In genomic region chr12:1838223-1838993, GRCh38 we compare ENCODE assay signal across 15 cellular contexts. TPM values are rescaled to one million over a fixed set of nuclear protein-coding genes. Genes with fewer than 3 reads are reported as not detected.
DNase-seq lines count a peak whose midpoint lies in the region; ATAC-seq and TF ChIP-seq lines count a peak whose summit lies in the region.
"Had no signal": no experiment of that assay in that cellular context is flagged by ENCODE, and none has a peak within 500 bp of the region (broad histone marks: within the 10 kb centered on the region; RNA-seq: fewer than 3 reads in every experiment).

No MANE protein-coding gene starts in this region.

- H3K79me2 ChIP-seq in Loucy (ENCODE audit: insufficient read depth, low read length): no peaks in the 10 kb centered on the region

- TF ChIP-seq CTCF in Loucy (conservative IDR thresholded peaks at IDR 0.05; ENCODE audit: low read length) (no peak), testis (IDR thresholded peaks at IDR 0.05) (no peak)

- H3K4me3 ChIP-seq in Loucy (ENCODE audit: low read length, poor library complexity, severe bottlenecking) (no peak overlapping the region), testis (no peak overlapping the region)
- H3K4me3 ChIP-seq: Peyer's patch, transverse colon had no signal

- H3K27ac ChIP-seq in cingulate gyrus (ENCODE audit: low read depth, low read length): peak overlapping the region; percentile 77
- H3K27ac ChIP-seq in testis: no peak overlapping the region
- H3K27ac ChIP-seq: Peyer's patch, transverse colon had no signal

- H3K27me3 ChIP-seq in Loucy (ENCODE audit: insufficient read depth, low read length, poor library complexity, severe bottlenecking): no peaks in the 10 kb centered on the region
- no peaks in the 10 kb centered on the region for H3K27me3 ChIP-seq in testis
- H3K27me3 ChIP-seq: Peyer's patch had no signal

- H3K4me2 ChIP-seq in Loucy (ENCODE audit: low read depth, low read length, poor library complexity, severe bottlenecking): no peak overlapping the region

- intact Hi-C loops in posterior vena cava (cut with DNase I): no loop called here
- intact Hi-C loops in testis (cut with DNase I; ENCODE audit: low total_unique reads): no loop called here

- peak overlapping the region; percentile 50 for H3K9ac ChIP-seq in Loucy (ENCODE audit: low read depth, low read length, poor library complexity, severe bottlenecking)

- H4K20me1 ChIP-seq in Loucy (ENCODE audit: insufficient read depth, low read length, poor library complexity, severe bottlenecking): no peaks in the 10 kb centered on the region

- peak; percentile 81 to 84 for DNase-seq in NCI-H446 (lab: John Stamatoyannopoulos, UW)
- DNase-seq in posterior vena cava (ENCODE audit: low spot score): peak; percentile 47
- no peak for DNase-seq in testis
- no peak for DNase-seq in stimulated activated CD4-positive, alpha-beta T cell treated with anti-CD3 and anti-CD28 coated beads, Interleukin-4, amount 100 ng/mL, for 4 hours
- DNase-seq: activated CD4-positive, alpha-beta T cell treated with anti-CD3 and anti-CD28 coated beads, Interleukin-2, amount 10 ng/mL, durations not matched to agents 24 days and 14 days; activated T-cell treated with anti-CD3 and anti-CD28 coated beads, Interleukin-2, amount 50 U/mL, for 24 hours; T-helper 17 cell; transverse colon had no signal

- no peaks in the 10 kb centered on the region for H3K9me3 ChIP-seq in Loucy (ENCODE audit: insufficient read depth, low read depth, low read length)
- no peaks in the 10 kb centered on the region for H3K9me3 ChIP-seq in testis
- H3K9me3 ChIP-seq: Peyer's patch, transverse colon had no signal

- no peak overlapping the region for H2AFZ ChIP-seq in Loucy (ENCODE audit: low read length)

- ATAC-seq in GM21529 (IDR thresholded peaks at IDR 0.05; ENCODE audit: unreplicated experiment) (no peak), GM18861 (IDR thresholded peaks at IDR 0.05; ENCODE audit: unreplicated experiment) (no peak)
- ATAC-seq: T-helper 17 cell had no signal

- H3K9me2 ChIP-seq in Loucy (replicated peaks; ENCODE audit: low read depth, low read length): no peaks in the 10 kb centered on the region

- H3F3A ChIP-seq in Loucy (ENCODE audit: low read depth): no peaks in the 10 kb centered on the region; the same call in 1 of the 2 replicates

- no peaks in the 10 kb centered on the region for H3K36me3 ChIP-seq in Loucy (ENCODE audit: insufficient read depth, low read length)
- H3K36me3 ChIP-seq in testis (ENCODE audit: low read depth, missing control alignments): no peaks in the 10 kb centered on the region
- H3K36me3 ChIP-seq: Peyer's patch, transverse colon had no signal

- 88 to 90% methylated on average over 24 to 25 of the region's 25 CpGs for WGBS in testis, 2 donors

- no peak for TF ChIP-seq POLR2A in testis (IDR thresholded peaks at IDR 0.05)

- H3K4me1 ChIP-seq in Loucy (ENCODE audit: insufficient read depth, low read length, poor library complexity, severe bottlenecking): peaks cover 50% of the 10 kb centered on the region
- no peaks in the 10 kb centered on the region for H3K4me1 ChIP-seq in testis
- H3K4me1 ChIP-seq: Peyer's patch, transverse colon had no signal

RNA-seq across cellular contexts. Expression of gene LRTM2, which starts 18.0 kb away (rescaled TPM):
- total RNA-seq in posterior vena cava (not detected), testis (under 1 TPM; 0.39 to 0.43 TPM)
- 0.96 TPM for polyA plus RNA-seq in testis (ENCODE audit: insufficient read depth, low read depth, low replicate concordance)
- total RNA-seq: dermis blood vessel endothelial cell, NCI-H460, Peyer's patch, T-helper 17 cell, transverse colon had no signal

Comparison
In these comparisons a context has a peak if more than half of its experiments do, and no peak if none do; other contexts are left out.
1. DNase-seq: peak in NCI-H446 (2 of 2) and posterior vena cava (single experiment); none in testis (single experiment) and stimulated activated CD4-positive, alpha-beta T cell treated with anti-CD3 and anti-CD28 coated beads, Interleukin-4, amount 100 ng/mL, for 4 hours (0 of 2).